ENCODE assay signal across 17 cellular contexts in the genomic region with DNA sequence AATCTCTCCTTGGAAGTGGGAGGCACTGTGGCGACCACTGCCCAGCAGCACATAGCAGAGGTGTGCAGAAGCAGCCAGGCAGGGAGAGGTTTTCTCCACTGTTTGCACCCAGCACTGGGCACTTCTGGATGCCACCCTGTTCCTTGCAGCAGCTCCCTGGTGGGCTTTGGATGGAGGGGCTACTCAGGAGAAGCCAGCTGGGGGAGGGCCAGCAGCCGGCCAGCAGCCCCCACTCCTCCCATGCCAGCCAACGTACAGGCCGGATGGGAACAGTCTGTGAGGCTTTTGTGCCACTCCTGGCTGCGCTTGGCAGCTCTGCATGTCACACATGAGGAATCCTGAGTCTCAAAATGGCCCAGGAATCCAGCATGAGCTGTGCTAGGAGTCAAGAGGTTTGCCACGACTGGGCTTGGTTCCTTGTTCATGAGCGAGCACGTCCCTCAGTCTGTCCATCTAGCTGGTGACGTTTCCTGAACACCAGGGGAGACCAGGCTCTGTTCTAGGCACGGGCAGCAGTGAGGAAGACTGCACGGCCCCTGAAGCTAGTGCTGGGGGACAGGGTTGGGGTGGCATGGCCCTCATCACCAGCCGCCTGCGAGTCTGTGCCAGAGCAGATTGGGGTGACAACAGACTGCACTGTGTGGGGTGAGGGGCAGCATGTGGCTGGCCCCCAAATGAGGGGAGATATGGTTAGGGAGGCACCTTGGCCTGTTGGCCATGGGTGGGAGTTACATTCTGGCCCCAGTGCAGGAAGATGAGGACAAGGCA. TPM values are rescaled to one million over a fixed set of nuclear protein-coding genes. Genes with fewer than 3 reads are reported as not detected.
A peak's percentile ranks its signal among the peaks of the same experiment; 100 is the strongest.
DNase-seq lines count a peak whose midpoint lies in the region; ATAC-seq and TF ChIP-seq lines count a peak whose summit lies in the region.
"Had no signal": no experiment of that assay in that cellular context is flagged by ENCODE, and none has a peak within 500 bp of the region (broad histone marks: within the 10 kb centered on the region; RNA-seq: fewer than 3 reads in every experiment).

No MANE protein-coding gene starts in this region.

- peaks cover 19% of the 10 kb centered on the region for H3K4me1 Mint-ChIP-seq in endothelial cell (ENCODE audit: unreplicated experiment)
- H3K4me1 Mint-ChIP-seq in stimulated activated effector memory CD8-positive, alpha-beta T cell treated with anti-CD3 and anti-CD28 coated beads, Interleukin-12 subunit alpha, Interleukin-12 subunit beta, amount 100 ng/mL, for 72 hours: peaks cover 74% of the 10 kb centered on the region
- peaks cover 32% of the 10 kb centered on the region for H3K4me1 Mint-ChIP-seq in GM23338

- H2AFZ ChIP-seq in GM23338: no peak overlapping the region

- H3K9me3 Mint-ChIP-seq in endothelial cell (ENCODE audit: unreplicated experiment) (no peaks in the 10 kb centered on the region), GM23338 (no peaks in the 10 kb centered on the region)
- H3K9me3 Mint-ChIP-seq in stimulated activated effector memory CD8-positive, alpha-beta T cell treated with anti-CD3 and anti-CD28 coated beads, Interleukin-12 subunit alpha, Interleukin-12 subunit beta, amount 100 ng/mL, for 72 hours: peaks cover 3% of the 10 kb centered on the region
- H3K9me3 Mint-ChIP-seq: natural killer cell had no signal

- H3K4me3 ChIP-seq in GM23338: no peak overlapping the region

- peaks cover 51% of the 10 kb centered on the region for H3K79me2 ChIP-seq in GM23338 (replicated peaks; ENCODE audit: insufficient read depth)

- H3K4me3 Mint-ChIP-seq in endothelial cell (ENCODE audit: unreplicated experiment): peak overlapping the region; percentile 21
- no peak overlapping the region for H3K4me3 Mint-ChIP-seq in stimulated activated effector memory CD8-positive, alpha-beta T cell treated with anti-CD3 and anti-CD28 coated beads, Interleukin-12 subunit alpha, Interleukin-12 subunit beta, amount 100 ng/mL, for 72 hours
- no peak overlapping the region for H3K4me3 Mint-ChIP-seq in GM23338
- H3K4me3 Mint-ChIP-seq: CD14-positive monocyte; memory B cell; natural killer cell; stimulated activated naive CD8-positive, alpha-beta T cell treated with anti-CD3 and anti-CD28 coated beads, Interleukin-15, amount 100 ng/mL, for 72 hours had no signal

- TF ChIP-seq CTCF in endothelial cell (IDR thresholded peaks at IDR 0.05; ENCODE audit: unreplicated experiment) (no peak), GM23338 (conservative IDR thresholded peaks at IDR 0.05; ENCODE audit: low read depth in 2 of 2) (no peak)

- H3K27me3 ChIP-seq in GM23338 (ENCODE audit: insufficient read depth): no peaks in the 10 kb centered on the region

- H3K36me3 ChIP-seq in GM23338 (ENCODE audit: insufficient read depth): no peaks in the 10 kb centered on the region

- H3F3A ChIP-seq in GM23338 (replicated peaks; ENCODE audit: low read depth): no peaks in the 10 kb centered on the region

- H3K27ac ChIP-seq in GM23338 (ENCODE audit: low read depth): no peak overlapping the region

- no peak overlapping the region for H3K4me2 ChIP-seq in GM23338

- no peaks in the 10 kb centered on the region for H3K4me1 ChIP-seq in GM23338 (ENCODE audit: insufficient read depth)

- H3K27me3 Mint-ChIP-seq in endothelial cell (ENCODE audit: unreplicated experiment) (peaks cover 4% of the 10 kb centered on the region), GM23338 (ENCODE audit: insufficient read depth, low read depth, poor library complexity) (peaks cover 6% of the 10 kb centered on the region)
- H3K27me3 Mint-ChIP-seq: memory B cell; stimulated activated naive CD8-positive, alpha-beta T cell treated with anti-CD3 and anti-CD28 coated beads, Interleukin-15, amount 100 ng/mL, for 72 hours had no signal

- H3K27ac Mint-ChIP-seq in endothelial cell (ENCODE audit: unreplicated experiment) (no peak overlapping the region), GM23338 (no peak overlapping the region)
- H3K27ac Mint-ChIP-seq in stimulated activated effector memory CD8-positive, alpha-beta T cell treated with anti-CD3 and anti-CD28 coated beads, Interleukin-12 subunit alpha, Interleukin-12 subunit beta, amount 100 ng/mL, for 72 hours: peak overlapping the region; percentile 65
- H3K27ac Mint-ChIP-seq: memory B cell; stimulated activated naive CD8-positive, alpha-beta T cell treated with anti-CD3 and anti-CD28 coated beads, Interleukin-15, amount 100 ng/mL, for 72 hours had no signal

- H3K36me3 Mint-ChIP-seq in endothelial cell (ENCODE audit: low read depth, unreplicated experiment) (peaks cover 7% of the 10 kb centered on the region), GM23338 (ENCODE audit: low read depth) (no peaks in the 10 kb centered on the region; the same call in 1 of the 3 replicates)
- no peaks in the 10 kb centered on the region for H3K36me3 Mint-ChIP-seq in stimulated activated effector memory CD8-positive, alpha-beta T cell treated with anti-CD3 and anti-CD28 coated beads, Interleukin-12 subunit alpha, Interleukin-12 subunit beta, amount 100 ng/mL, for 72 hours
- H3K36me3 Mint-ChIP-seq: natural killer cell had no signal

- no peaks in the 10 kb centered on the region for H3K9me2 ChIP-seq in GM23338 (ENCODE audit: insufficient read depth)

- peaks cover 6% of the 10 kb centered on the region; the same call in 1 of the 2 replicates for H4K20me1 ChIP-seq in GM23338 (replicated peaks; ENCODE audit: insufficient read depth)

- no peak for ATAC-seq in stimulated activated effector memory CD8-positive, alpha-beta T cell treated with anti-CD3 and anti-CD28 coated beads, Interleukin-12 subunit alpha, Interleukin-12 subunit beta, amount 100 ng/mL, for 72 hours
- no peak for ATAC-seq in HG03045 (IDR thresholded peaks at IDR 0.05; ENCODE audit: unreplicated experiment)
- ATAC-seq in GM23338: no peak
- ATAC-seq: natural killer cell had no signal

- peak; percentile 48 for DNase-seq in activated CD8-positive, alpha-beta memory T cell treated with anti-CD3 and anti-CD28 coated beads for 24 hours
- no peak for DNase-seq in activated CD8-positive, alpha-beta memory T cell treated with anti-CD3 and anti-CD28 coated beads, Interleukin-2, amount 50 U/mL, for 4 hours
- DNase-seq in endothelial cell (ENCODE audit: low spot score) (no peak), kidney tubule cell (ENCODE audit: low spot score) (peak; percentile 89), NCI-H1694 (lab: John Stamatoyannopoulos, UW) (no peak), GM23338 (ENCODE audit: low spot score) (no peak)
- no peak for DNase-seq in stimulated activated effector memory CD8-positive, alpha-beta T cell treated with anti-CD3 and anti-CD28 coated beads, Interleukin-12 subunit alpha, Interleukin-12 subunit beta, amount 100 ng/mL, for 72 hours (ENCODE audit: low spot score in 2 of 2)
- DNase-seq: activated CD4-positive, alpha-beta T cell treated with anti-CD3 and anti-CD28 coated beads, Interleukin-2, amount 50 U/mL, for 1 hour; amygdala; foreskin fibroblast; natural killer cell; NCI-H1436; stimulated activated naive CD8-positive, alpha-beta T cell treated with anti-CD3 and anti-CD28 coated beads, Interleukin-15, amount 100 ng/mL, for 72 hours; SW 1271 had no signal

TF ChIP-seq in GM23338, 12 proteins besides CTCF, POLR2A, EP300 and RAD21 (continues in another document):
- TF ChIP-seq EZH2 (IDR thresholded peaks at IDR 0.05; ENCODE audit: low read depth, unreplicated experiment): no peak
- TF ChIP-seq JUNB (IDR thresholded peaks at IDR 0.05; ENCODE audit: unreplicated experiment): no peak

RNA-seq across cellular contexts. Expression of gene PHF2, which starts 10.1 kb away (rescaled TPM):
- total RNA-seq in endothelial cell (ENCODE audit: unreplicated experiment): 20.9 TPM
- total RNA-seq in GM23338 (2014; rRNA removed; shearing (Covaris generic)): 8.9 and 11.8 TPM in 2 replicates
- polyA plus RNA-seq in GM23338 (2016; fragmentation: Nextera tagmentation; extraction: Ambion mirVana): 4.3 and 5.0 TPM in 2 replicates

Comparison
In these comparisons a context has a peak if more than half of its experiments do, and no peak if none do; other contexts are left out.
1. DNase-seq: peak in activated CD8-positive, alpha-beta memory T cell treated with anti-CD3 and anti-CD28 coated beads for 24 hours (single experiment) and kidney tubule cell (single experiment); none in activated CD8-positive, alpha-beta memory T cell treated with anti-CD3 and anti-CD28 coated beads, Interleukin-2, amount 50 U/mL, for 4 hours (single experiment), endothelial cell (single experiment), stimulated activated effector memory CD8-positive, alpha-beta T cell treated with anti-CD3 and anti-CD28 coated beads, Interleukin-12 subunit alpha, Interleukin-12 subunit beta, amount 100 ng/mL, for 72 hours (0 of 2), NCI-H1694 (single experiment) and GM23338 (single experiment).